ENCODE assay signal across 17 cellular contexts in the genomic region with DNA sequence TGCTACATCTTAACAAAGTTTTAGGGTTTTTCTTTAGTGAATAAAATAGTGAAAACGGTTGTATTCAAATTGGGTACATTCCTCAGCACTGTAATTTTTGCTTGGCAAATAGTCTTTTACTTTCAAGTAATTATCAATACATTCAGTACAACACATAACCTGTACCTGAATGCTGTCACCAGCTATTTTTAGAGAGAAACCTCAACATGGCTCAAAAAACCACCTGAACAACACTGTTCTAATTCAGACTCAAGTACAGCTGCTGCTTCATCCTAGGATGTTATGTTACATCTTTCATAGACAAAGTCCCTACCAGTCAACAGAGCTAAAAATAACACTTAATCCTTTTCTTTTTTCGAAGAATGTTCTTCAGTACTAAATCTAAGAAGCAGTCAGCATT. TPM values are rescaled to one million over a fixed set of nuclear protein-coding genes. Genes with fewer than 3 reads are reported as not detected.
DNase-seq lines count a peak whose midpoint lies in the region; ATAC-seq and TF ChIP-seq lines count a peak whose summit lies in the region.
"Had no signal": no experiment of that assay in that cellular context is flagged by ENCODE, and none has a peak within 500 bp of the region (broad histone marks: within the 10 kb centered on the region; RNA-seq: fewer than 3 reads in every experiment).

No MANE protein-coding gene starts in this region.

- H3K27me3 Mint-ChIP-seq in activated T-cell treated with anti-CD3 and anti-CD28 coated beads, Interleukin-2, amount 50 U/mL, for 24 hours: no peaks in the 10 kb centered on the region
- no peaks in the 10 kb centered on the region for H3K27me3 Mint-ChIP-seq in natural killer cell treated with Interleukin-12 subunit alpha and Interleukin-12 subunit beta and Interleukin-15 and Interleukin-18, amount 100 ng/mL, for 72 hours

- H3K23ac ChIP-seq in neuronal stem cell (ENCODE audit: low read depth, low read length, poor library complexity): no peak overlapping the region

- no CpG with 5 or more reads among the region's 2 CpGs for WGBS in neuronal stem cell (ENCODE audit: extremely low coverage in 2 of 2, insufficient read length in 2 of 2, insufficient replicate concordance in 1 of 2), 2 donors

- H4K91ac ChIP-seq in neuronal stem cell (ENCODE audit: low read depth, low read length, poor library complexity): no peak overlapping the region

- no peaks in the 10 kb centered on the region for H3K27me3 ChIP-seq in neuronal stem cell (ENCODE audit: control insufficient read depth in 3 of 3, insufficient read depth in 3 of 3, low read depth in 1 of 3, low read length in 3 of 3)
- H3K27me3 ChIP-seq: pancreas, vagina had no signal

- H3K18ac ChIP-seq in neuronal stem cell (ENCODE audit: low read length): no peak overlapping the region

- no peak overlapping the region for H2AK5ac ChIP-seq in neuronal stem cell (ENCODE audit: low read depth, low read length)

- no peak overlapping the region for H2BK5ac ChIP-seq in neuronal stem cell (ENCODE audit: low read length)

- no peak overlapping the region for H3K27ac ChIP-seq in neuronal stem cell (replicated peaks; ENCODE audit: low read length)
- H3K27ac ChIP-seq: pancreas, vagina had no signal

- no peak overlapping the region for H3K4me2 ChIP-seq in neuronal stem cell (ENCODE audit: insufficient read depth, low read length, poor library complexity, severe bottlenecking)

- peaks cover 96% of the 10 kb centered on the region for H3K36me3 Mint-ChIP-seq in activated T-cell treated with anti-CD3 and anti-CD28 coated beads, Interleukin-2, amount 50 U/mL, for 24 hours (ENCODE audit: low read depth)
- peaks cover 32% of the 10 kb centered on the region for H3K36me3 Mint-ChIP-seq in natural killer cell treated with Interleukin-12 subunit alpha and Interleukin-12 subunit beta and Interleukin-15 and Interleukin-18, amount 100 ng/mL, for 72 hours

- peak; percentile 52 for ATAC-seq in GM21529 (IDR thresholded peaks at IDR 0.05; ENCODE audit: unreplicated experiment)
- ATAC-seq in HG03439 (IDR thresholded peaks at IDR 0.05; ENCODE audit: unreplicated experiment): peak; percentile 62
- no peak for ATAC-seq in natural killer cell treated with Interleukin-12 subunit alpha and Interleukin-12 subunit beta and Interleukin-15 and Interleukin-18, amount 100 ng/mL, for 72 hours
- no peak for ATAC-seq in left lobe of liver
- no peak for ATAC-seq in omental fat pad (ENCODE audit: low FRiP score)
- ATAC-seq: K562, pancreas, WTC11 had no signal

- H3K14ac ChIP-seq in neuronal stem cell (ENCODE audit: low read length): no peak overlapping the region

- H3K4me3 ChIP-seq in neuronal stem cell (ENCODE audit: low read length in 2 of 2): no peak overlapping the region
- H3K4me3 ChIP-seq: K562, pancreas, vagina had no signal

- DNase-seq in activated T-cell treated with anti-CD3 and anti-CD28 coated beads, Interleukin-2, amount 50 U/mL, for 24 hours: no peak
- no peak for DNase-seq in activated T-cell treated with anti-CD3 and anti-CD28 coated beads, Interleukin-2, amount 50 U/mL, for 1 hour
- DNase-seq in natural killer cell treated with Interleukin-12 subunit alpha and Interleukin-12 subunit beta and Interleukin-15 and Interleukin-18, amount 100 ng/mL, for 72 hours (ENCODE audit: low spot score): no peak
- DNase-seq in neuronal stem cell (ENCODE audit: low spot score) (no peak), left lobe of liver (ENCODE audit: low spot score) (no peak), omental fat pad (ENCODE audit: low spot score) (no peak)
- DNase-seq: activated gamma-delta T cell, caudate nucleus, hippocampal formation, NCI-H146, pancreas, SIG-M5 had no signal

- H3K9me3 ChIP-seq in neuronal stem cell (replicated peaks in 1 of 2; ENCODE audit: control insufficient read depth in 2 of 2, insufficient read depth in 1 of 2, low read depth in 1 of 2, low read length in 2 of 2): no peaks in the 10 kb centered on the region
- H3K9me3 ChIP-seq: pancreas, vagina had no signal

- no peak for TF ChIP-seq CTCF in omental fat pad (IDR thresholded peaks at IDR 0.05)

- peaks cover 36% of the 10 kb centered on the region for H3K4me1 Mint-ChIP-seq in activated T-cell treated with anti-CD3 and anti-CD28 coated beads, Interleukin-2, amount 50 U/mL, for 24 hours (ENCODE audit: low read depth)
- H3K4me1 Mint-ChIP-seq in natural killer cell treated with Interleukin-12 subunit alpha and Interleukin-12 subunit beta and Interleukin-15 and Interleukin-18, amount 100 ng/mL, for 72 hours (ENCODE audit: low read depth in 2 of 2): peaks cover 26 to 31% of the 10 kb centered on the region in 2 donors
- H3K4me1 Mint-ChIP-seq: WTC11 had no signal

- no peaks in the 10 kb centered on the region for H3K4me1 ChIP-seq in neuronal stem cell (ENCODE audit: control insufficient read depth in 2 of 2, insufficient read depth in 1 of 2, low read depth in 1 of 2, low read length in 2 of 2)
- H3K4me1 ChIP-seq: pancreas, vagina had no signal

- no peak overlapping the region for H3K9ac ChIP-seq in neuronal stem cell (ENCODE audit: low read depth, low read length, poor library complexity)

- peak overlapping the region; percentile 81 for H3K27ac Mint-ChIP-seq in activated T-cell treated with anti-CD3 and anti-CD28 coated beads, Interleukin-2, amount 50 U/mL, for 24 hours
- H3K27ac Mint-ChIP-seq in natural killer cell treated with Interleukin-12 subunit alpha and Interleukin-12 subunit beta and Interleukin-15 and Interleukin-18, amount 100 ng/mL, for 72 hours: peak overlapping the region; percentile 64 to 86
- H3K27ac Mint-ChIP-seq: WTC11 had no signal

- H4K8ac ChIP-seq in neuronal stem cell (ENCODE audit: low read depth, low read length): no peak overlapping the region

- no peak overlapping the region for H3K4ac ChIP-seq in neuronal stem cell (ENCODE audit: low read length)

- H3K4me3 Mint-ChIP-seq in activated T-cell treated with anti-CD3 and anti-CD28 coated beads, Interleukin-2, amount 50 U/mL, for 24 hours: no peak overlapping the region
- H3K4me3 Mint-ChIP-seq in natural killer cell treated with Interleukin-12 subunit alpha and Interleukin-12 subunit beta and Interleukin-15 and Interleukin-18, amount 100 ng/mL, for 72 hours: no peak overlapping the region
- H3K4me3 Mint-ChIP-seq: WTC11 had no signal

- H3K79me1 ChIP-seq in neuronal stem cell (ENCODE audit: low read depth, low read length): no peaks in the 10 kb centered on the region

- no peak overlapping the region for H2BK120ac ChIP-seq in neuronal stem cell (ENCODE audit: low read depth, low read length)

- H2AFZ ChIP-seq in neuronal stem cell (ENCODE audit: low read length): no peak overlapping the region

- no peaks in the 10 kb centered on the region for H3K9me3 Mint-ChIP-seq in activated T-cell treated with anti-CD3 and anti-CD28 coated beads, Interleukin-2, amount 50 U/mL, for 24 hours
- H3K9me3 Mint-ChIP-seq in natural killer cell treated with Interleukin-12 subunit alpha and Interleukin-12 subunit beta and Interleukin-15 and Interleukin-18, amount 100 ng/mL, for 72 hours: no peaks in the 10 kb centered on the region
- H3K9me3 Mint-ChIP-seq: WTC11 had no signal

- no peak overlapping the region for H2BK12ac ChIP-seq in neuronal stem cell (ENCODE audit: low read length)

- H3K36me3 ChIP-seq in neuronal stem cell (replicated peaks in 1 of 2; ENCODE audit: control insufficient read depth in 2 of 2, insufficient read depth in 2 of 2, low read length in 2 of 2): peaks cover 41 to 99% of the 10 kb centered on the region in 2 donors

- H2BK15ac ChIP-seq in neuronal stem cell (ENCODE audit: low read length): no peak overlapping the region

RNA-seq across cellular contexts. Expression of a gene that starts 20.6 kb away (rescaled TPM):
- total RNA-seq in natural killer cell treated with Interleukin-12 subunit alpha and Interleukin-12 subunit beta and Interleukin-15 and Interleukin-18, amount 100 ng/mL, for 72 hours: 100 to 1,000 TPM; 214 to 236 TPM
- polyA plus RNA-seq in neuronal stem cell (2013, experiment 1 of 2): 174 TPM
- polyA plus RNA-seq in neuronal stem cell (2013, experiment 2 of 2): 169 TPM
- total RNA-seq in left lobe of liver: 225 TPM
- 100 to 1,000 TPM in 2 of 4 donors, 10 to 100 TPM in 2; 86.9 to 146 (median 114) TPM for total RNA-seq in omental fat pad

Comparison
In these comparisons a context has a peak if more than half of its experiments do, and no peak if none do; other contexts are left out.
1. ATAC-seq: peak in GM21529 (single experiment) and HG03439 (single experiment); none in natural killer cell treated with Interleukin-12 subunit alpha and Interleukin-12 subunit beta and Interleukin-15 and Interleukin-18, amount 100 ng/mL, for 72 hours (0 of 2), left lobe of liver (single experiment) and omental fat pad (single experiment).